In the genomic region with DNA sequence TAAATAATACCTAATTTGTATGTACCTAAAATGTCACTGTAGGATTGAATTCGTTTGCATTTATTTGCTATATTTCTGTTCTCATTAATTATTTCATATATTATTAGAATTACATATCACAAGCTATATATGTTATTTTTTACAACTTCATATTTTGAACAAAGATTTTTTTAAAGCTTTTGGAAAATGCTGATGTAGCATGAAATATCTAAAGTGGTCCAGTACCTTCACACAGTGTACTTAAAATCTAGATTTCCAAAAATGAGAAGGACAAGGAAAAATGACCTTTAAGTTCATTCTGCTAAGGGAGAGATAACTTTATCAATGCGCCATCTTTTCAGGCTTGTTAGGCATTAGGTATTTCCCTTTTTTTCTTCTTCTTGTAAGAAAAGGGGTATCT, we compare ENCODE assay signal across 19 cellular contexts.
DNase-seq lines count a peak whose midpoint lies in the region; ATAC-seq, FAIRE-seq and TF ChIP-seq lines count a peak whose summit lies in the region.
"Had no signal": no experiment of that assay in that cellular context is flagged by ENCODE, and none has a peak within 500 bp of the region (broad histone marks: within the 10 kb centered on the region; RNA-seq: fewer than 3 reads in every experiment).

No MANE protein-coding gene starts in this region.

- no peak for TF ChIP-seq EP300 in A549 (IDR thresholded peaks at IDR 0.05)
- TF ChIP-seq EP300 in upper lobe of left lung (IDR thresholded peaks at IDR 0.05), result no peak

- TF ChIP-seq POLR2A in A549 (IDR thresholded peaks at IDR 0.05; ENCODE audit: low read length), result no peak
- no peak for TF ChIP-seq POLR2A in upper lobe of left lung (IDR thresholded peaks at IDR 0.05)

- H3K27me3 ChIP-seq in HUES48 (ENCODE audit: control insufficient read depth, insufficient read depth, low read length) (no peaks in the 10 kb centered on the region), iPS-18a (ENCODE audit: control insufficient read depth, insufficient read depth, low read length) (no peaks in the 10 kb centered on the region), upper lobe of left lung (peaks cover 0 to 16% (median 5%) of the 10 kb centered on the region in 4 donors)

- H3K4me1 ChIP-seq in A549, result no peaks in the 10 kb centered on the region
- peaks cover 27% of the 10 kb centered on the region for H3K4me1 ChIP-seq in HUES48 (ENCODE audit: control insufficient read depth, insufficient read depth, low read length)
- peaks cover 13% of the 10 kb centered on the region for H3K4me1 ChIP-seq in iPS-18a (ENCODE audit: control insufficient read depth, low read depth, low read length)
- H3K4me1 ChIP-seq in upper lobe of left lung, result peaks cover 4 to 17% (median 13%) of the 10 kb centered on the region in 4 donors

- 0 out of 2 replicates have a peak overlapping the region, but pooled peaks have one; percentile 10 for H3K9ac ChIP-seq in HUES48 (ENCODE audit: low read depth, low read length)
- no peak overlapping the region for H3K9ac ChIP-seq in iPS-18a (ENCODE audit: low read length)
- H3K9ac ChIP-seq: BLaER1 treated with 17β-estradiol and CSF1 and Interleukin-3, amounts not matched to agents 10 nM and 100 nM had no signal

- POLR2A ChIA-PET in A549 (lab: Yijun Ruan, JAX), result no interaction called here

- CTCF ChIA-PET in A549 (lab: Yijun Ruan, JAX), result no interaction called here

- FAIRE-seq in A549 (lab: Jason Lieb, UNC), result no peak
- FAIRE-seq in TTC549 (lab: Jason Lieb, UNC), result peak; percentile 17
- FAIRE-seq in HTR-8/SVneo (lab: Jason Lieb, UNC), result no peak
- FAIRE-seq: GM12891, H54 had no signal

- ATAC-seq in A549 (no peak), upper lobe of left lung (ENCODE audit: low FRiP score in 2 of 2) (no peak), GM21367 (IDR thresholded peaks at IDR 0.05; ENCODE audit: unreplicated experiment) (no peak)
- ATAC-seq: CD8-positive, alpha-beta T cell; HCT116 had no signal

- TF ChIP-seq RAD21 in A549 (conservative IDR thresholded peaks at IDR 0.05 in 1 of 2, IDR thresholded peaks at IDR 0.05 in 1 of 2), result no peak

- H3K36me3 ChIP-seq in HUES48 (ENCODE audit: control insufficient read depth, insufficient read depth, low read length) (0 out of 2 replicates have a peak, but pooled peaks cover 3% of the 10 kb centered on the region), iPS-18a (ENCODE audit: control insufficient read depth, low read depth, low read length) (no peaks in the 10 kb centered on the region), upper lobe of left lung (no peaks in the 10 kb centered on the region)
- H3K36me3 ChIP-seq: BLaER1 treated with 17β-estradiol and CSF1 and Interleukin-3, amounts not matched to agents 10 nM and 100 nM had no signal

- WGBS in A549 (ENCODE audit: missing lambda C conversion rate), result 53% methylated on average over 2 of the region's 2 CpGs
- WGBS in upper lobe of left lung, 2 donors, result 81 to 88% methylated on average over 2 of the region's 2 CpGs

- TF ChIP-seq CTCF in A549 (IDR thresholded peaks at IDR 0.05), result no peak
- no peak for TF ChIP-seq CTCF in upper lobe of left lung (IDR thresholded peaks at IDR 0.05)

- H3K27ac ChIP-seq in A549 (no peak overlapping the region), HUES48 (ENCODE audit: low read depth, low read length) (peak overlapping the region; percentile 91), iPS-18a (ENCODE audit: low read length) (no peak overlapping the region), upper lobe of left lung (no peak overlapping the region)
- H3K27ac ChIP-seq: BLaER1 treated with 17β-estradiol and CSF1 and Interleukin-3, amounts not matched to agents 10 nM and 100 nM had no signal

- H3K4me2 ChIP-seq in A549, result no peak overlapping the region
- H3K4me2 ChIP-seq: BLaER1 treated with 17β-estradiol and CSF1 and Interleukin-3, amounts not matched to agents 10 nM and 100 nM had no signal

- no peak overlapping the region for H3K4me3 ChIP-seq in A549
- H3K4me3 ChIP-seq in HUES48 (ENCODE audit: low read depth, low read length), result peak overlapping the region; percentile 64; the same call in 1 of the 2 replicates
- peak overlapping the region; percentile 85 for H3K4me3 ChIP-seq in iPS-18a (ENCODE audit: low read length)
- no peak overlapping the region for H3K4me3 ChIP-seq in upper lobe of left lung
- H3K4me3 ChIP-seq: BLaER1 treated with 17β-estradiol and CSF1 and Interleukin-3, amounts not matched to agents 10 nM and 100 nM had no signal

- DNase-seq in A549 (ENCODE audit: low read depth in 1 of 2, low spot score in 1 of 2) (no peak), upper lobe of left lung (no peak), GDM1 (lab: John Stamatoyannopoulos, UW) (no peak), HTR-8/SVneo (ENCODE audit: insufficient read length, low spot score) (no peak)
- DNase-seq: 8988T; Calu3; CD8-positive, alpha-beta T cell; DMS79 treated with DMSO at 0.1 percent for 48 hours; HFFc6; Karpas-422; KBM-7 had no signal

- H3K9me3 ChIP-seq in A549, result no peaks in the 10 kb centered on the region
- H3K9me3 ChIP-seq in HUES48 (ENCODE audit: control insufficient read depth, insufficient read depth, low read length), result no peaks in the 10 kb centered on the region
- H3K9me3 ChIP-seq in iPS-18a (ENCODE audit: control insufficient read depth, low read depth, low read length), result no peaks in the 10 kb centered on the region
- H3K9me3 ChIP-seq in upper lobe of left lung, result no peaks in the 10 kb centered on the region

TF ChIP-seq in A549, 52 proteins besides CTCF, POLR2A, EP300 and RAD21:
- TF ChIP-seq, protein P1, sequence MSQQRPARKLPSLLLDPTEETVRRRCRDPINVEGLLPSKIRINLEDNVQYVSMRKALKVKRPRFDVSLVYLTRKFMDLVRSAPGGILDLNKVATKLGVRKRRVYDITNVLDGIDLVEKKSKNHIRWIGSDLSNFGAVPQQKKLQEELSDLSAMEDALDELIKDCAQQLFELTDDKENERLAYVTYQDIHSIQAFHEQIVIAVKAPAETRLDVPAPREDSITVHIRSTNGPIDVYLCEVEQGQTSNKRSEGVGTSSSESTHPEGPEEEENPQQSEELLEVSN (IDR thresholded peaks at IDR 0.05; ENCODE audit: borderline replicate concordance, low read depth), result no peak
- TF ChIP-seq HDAC2 (IDR thresholded peaks at IDR 0.05) (no peak), NR3C1 (IDR thresholded peaks at IDR 0.05) (no peak), PHF8 (IDR thresholded peaks at IDR 0.05; ENCODE audit: borderline replicate concordance, low read depth) (no peak), MAFK (IDR thresholded peaks at IDR 0.05; ENCODE audit: partially characterized antibody) (peak; percentile 78)
- TF ChIP-seq, protein P2, sequence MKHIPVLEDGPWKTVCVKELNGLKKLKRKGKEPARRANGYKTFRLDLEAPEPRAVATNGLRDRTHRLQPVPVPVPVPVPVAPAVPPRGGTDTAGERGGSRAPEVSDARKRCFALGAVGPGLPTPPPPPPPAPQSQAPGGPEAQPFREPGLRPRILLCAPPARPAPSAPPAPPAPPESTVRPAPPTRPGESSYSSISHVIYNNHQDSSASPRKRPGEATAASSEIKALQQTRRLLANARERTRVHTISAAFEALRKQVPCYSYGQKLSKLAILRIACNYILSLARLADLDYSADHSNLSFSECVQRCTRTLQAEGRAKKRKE (CRISPR knock-in tag; IDR thresholded peaks at IDR 0.05; ENCODE audit: low read depth), result no peak
- TF ChIP-seq, protein P3, sequence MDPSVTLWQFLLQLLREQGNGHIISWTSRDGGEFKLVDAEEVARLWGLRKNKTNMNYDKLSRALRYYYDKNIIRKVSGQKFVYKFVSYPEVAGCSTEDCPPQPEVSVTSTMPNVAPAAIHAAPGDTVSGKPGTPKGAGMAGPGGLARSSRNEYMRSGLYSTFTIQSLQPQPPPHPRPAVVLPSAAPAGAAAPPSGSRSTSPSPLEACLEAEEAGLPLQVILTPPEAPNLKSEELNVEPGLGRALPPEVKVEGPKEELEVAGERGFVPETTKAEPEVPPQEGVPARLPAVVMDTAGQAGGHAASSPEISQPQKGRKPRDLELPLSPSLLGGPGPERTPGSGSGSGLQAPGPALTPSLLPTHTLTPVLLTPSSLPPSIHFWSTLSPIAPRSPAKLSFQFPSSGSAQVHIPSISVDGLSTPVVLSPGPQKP (IDR thresholded peaks at IDR 0.05; ENCODE audit: low read depth, low read length), result no peak
- TF ChIP-seq, protein P4, sequence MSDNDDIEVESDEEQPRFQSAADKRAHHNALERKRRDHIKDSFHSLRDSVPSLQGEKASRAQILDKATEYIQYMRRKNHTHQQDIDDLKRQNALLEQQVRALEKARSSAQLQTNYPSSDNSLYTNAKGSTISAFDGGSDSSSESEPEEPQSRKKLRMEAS (IDR thresholded peaks at IDR 0.05), result no peak
- TF ChIP-seq, protein P5, sequence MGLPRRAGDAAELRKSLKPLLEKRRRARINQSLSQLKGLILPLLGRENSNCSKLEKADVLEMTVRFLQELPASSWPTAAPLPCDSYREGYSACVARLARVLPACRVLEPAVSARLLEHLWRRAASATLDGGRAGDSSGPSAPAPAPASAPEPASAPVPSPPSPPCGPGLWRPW (IDR thresholded peaks at IDR 0.05), result no peak

Comparison
In these comparisons a context has a peak if more than half of its experiments do, and no peak if none do; other contexts are left out.
1. H3K4me3 ChIP-seq: peak in HUES48 (single experiment) and iPS-18a (single experiment); none in A549 (single experiment) and upper lobe of left lung (0 of 4).